Comparison of ENCODE assay signal across 9 cellular contexts in the genomic region with DNA sequence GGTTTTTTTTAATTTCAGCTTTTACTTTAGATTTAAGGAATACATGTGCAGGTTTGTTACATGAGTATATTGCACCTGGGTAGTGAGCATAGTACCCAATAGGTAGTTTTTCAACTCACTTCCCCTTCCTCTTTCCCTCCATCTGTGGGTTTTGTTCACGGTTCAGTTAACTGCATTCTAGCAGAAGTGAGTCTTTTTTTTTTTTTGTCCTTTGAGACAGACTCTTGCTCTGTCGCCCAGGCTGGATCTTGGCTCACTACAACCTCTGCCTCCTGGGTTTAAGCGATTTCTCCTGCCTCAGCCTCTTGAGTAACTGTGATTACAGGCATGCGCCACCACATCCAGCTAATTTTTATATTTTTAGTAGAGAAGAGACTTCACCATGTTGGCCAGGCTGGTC. TPM values are rescaled to one million over a fixed set of nuclear protein-coding genes. Genes with fewer than 3 reads are reported as not detected.
DNase-seq lines count a peak whose midpoint lies in the region; ATAC-seq and TF ChIP-seq lines count a peak whose summit lies in the region.
"Had no signal": no experiment of that assay in that cellular context is flagged by ENCODE, and none has a peak within 500 bp of the region (broad histone marks: within the 10 kb centered on the region; RNA-seq: fewer than 3 reads in every experiment).

No MANE protein-coding gene starts in this region.

- peak; percentile 75 for ATAC-seq in HG03045 (IDR thresholded peaks at IDR 0.05; ENCODE audit: unreplicated experiment)

- H3K4me3 Mint-ChIP-seq in activated naive CD4-positive, alpha-beta T cell treated with anti-CD3 and anti-CD28 coated beads, Interleukin-2, amount 50 U/mL, for 24 hours, result peak overlapping the region; percentile 58

- H3K9me3 ChIP-seq in subcutaneous abdominal adipose tissue (ENCODE audit: control insufficient read depth in 5 of 5, low read length in 5 of 5) (peaks cover 0 to 3% (median 0%) of the 10 kb centered on the region in 5 donors), prostate gland (no peaks in the 10 kb centered on the region)

- no peak for TF ChIP-seq CTCF in prostate gland (IDR thresholded peaks at IDR 0.05)

- H3K9ac ChIP-seq in subcutaneous abdominal adipose tissue (ENCODE audit: low read length in 5 of 5), result no peak overlapping the region

- H3K4me1 ChIP-seq in subcutaneous abdominal adipose tissue (ENCODE audit: control insufficient read depth in 5 of 5, insufficient read depth in 5 of 5, low read length in 5 of 5) (peaks cover 0 to 31% (median 27%) of the 10 kb centered on the region in 5 donors), prostate gland (replicated peaks) (no peaks in the 10 kb centered on the region)

- 69% methylated on average over 4 of the region's 4 CpGs for WGBS in prostate gland

- no peaks in the 10 kb centered on the region for H3K27me3 Mint-ChIP-seq in activated naive CD4-positive, alpha-beta T cell treated with anti-CD3 and anti-CD28 coated beads, Interleukin-2, amount 50 U/mL, for 24 hours

- H3K36me3 ChIP-seq in subcutaneous abdominal adipose tissue (ENCODE audit: control insufficient read depth in 5 of 5, insufficient read depth in 5 of 5, low read length in 5 of 5) (peaks cover 8 to 23% (median 10%) of the 10 kb centered on the region in 5 donors), prostate gland (no peaks in the 10 kb centered on the region)

- DNase-seq in activated naive CD4-positive, alpha-beta T cell treated with anti-CD3 and anti-CD28 coated beads, Interleukin-2, amount 50 U/mL, for 16 hours, result no peak
- peak; percentile 68 for DNase-seq in SIG-M5 treated with dmso at 0.1 percent for 504 hours (lab: John Stamatoyannopoulos, UW; ENCODE audit: unreplicated experiment)
- DNase-seq in NCI-H146 treated with DMSO at 0.1 percent for 48 hours (lab: John Stamatoyannopoulos, UW; ENCODE audit: unreplicated experiment), result no peak
- DNase-seq in NCI-H526 treated with DMSO at 0.1 percent for 48 hours (lab: John Stamatoyannopoulos, UW), result no peak
- no peak for DNase-seq in prostate gland (ENCODE audit: low spot score)

- H3K36me3 Mint-ChIP-seq in activated naive CD4-positive, alpha-beta T cell treated with anti-CD3 and anti-CD28 coated beads, Interleukin-2, amount 50 U/mL, for 24 hours, result peaks cover 9% of the 10 kb centered on the region

- no peaks in the 10 kb centered on the region for H3K9me3 Mint-ChIP-seq in activated naive CD4-positive, alpha-beta T cell treated with anti-CD3 and anti-CD28 coated beads, Interleukin-2, amount 50 U/mL, for 24 hours

- intact Hi-C loops in prostate gland (cut with DNase I), result no loop called here

- H3K27ac Mint-ChIP-seq in activated naive CD4-positive, alpha-beta T cell treated with anti-CD3 and anti-CD28 coated beads, Interleukin-2, amount 50 U/mL, for 24 hours, result peak overlapping the region; percentile 83

- TF ChIP-seq POLR2A in prostate gland (IDR thresholded peaks at IDR 0.05), result no peak

- H3K27ac ChIP-seq in subcutaneous abdominal adipose tissue (ENCODE audit: low read depth, low read length) (peak overlapping the region; percentile 30), prostate gland (no peak overlapping the region)
- H3K27ac ChIP-seq: VCaP had no signal

- peaks cover 64% of the 10 kb centered on the region for H3K4me1 Mint-ChIP-seq in activated naive CD4-positive, alpha-beta T cell treated with anti-CD3 and anti-CD28 coated beads, Interleukin-2, amount 50 U/mL, for 24 hours

- H3K27me3 ChIP-seq in subcutaneous abdominal adipose tissue (ENCODE audit: control insufficient read depth in 5 of 5, insufficient read depth in 4 of 5, low read length in 5 of 5) (no peaks in the 10 kb centered on the region), prostate gland (replicated peaks; ENCODE audit: insufficient read depth) (no peaks in the 10 kb centered on the region)

- H3K4me3 ChIP-seq in subcutaneous abdominal adipose tissue (ENCODE audit: low read depth in 1 of 5, low read length in 5 of 5) (no peak overlapping the region), prostate gland (no peak overlapping the region)

RNA-seq across cellular contexts. Expression of a gene that starts 8.7 kb away (rescaled TPM):
- total RNA-seq in prostate gland, result 10 to 100 TPM; 24.2 to 25.6 TPM
